7 cellular contexts compared by ENCODE assay signal in genomic region chr1:15526021-15526489, GRCh38. TPM values are rescaled to one million over a fixed set of nuclear protein-coding genes. Genes with fewer than 3 reads are reported as not detected.
DNase-seq lines count a peak whose midpoint lies in the region; ATAC-seq and TF ChIP-seq lines count a peak whose summit lies in the region.

No MANE protein-coding gene starts in this region.

- peak overlapping the region; percentile 99 for H3K27ac Mint-ChIP-seq in activated B cell treated with CpG ODN at 0.5 μM for 24 hours
- H3K27ac Mint-ChIP-seq in stimulated activated effector memory CD8-positive, alpha-beta T cell treated with anti-CD3 and anti-CD28 coated beads, Interleukin-12 subunit alpha, Interleukin-12 subunit beta, amount 100 ng/mL, for 72 hours: peak overlapping the region; percentile 99

- no peaks in the 10 kb centered on the region for H3K27me3 ChIP-seq in hepatocyte

- intact Hi-C loops in activated B cell treated with CpG ODN at 0.5 μM for 24 hours (cut with micrococcal nuclease): loop anchor here (1.0 to 10.0 kb wide), 8 partner anchors 45 to 1909 kb away; partner anchors contain the start of genes PLEKHM2, PRDM2, RCC2 and SDHB

- no peaks in the 10 kb centered on the region for H3K27me3 Mint-ChIP-seq in activated B cell treated with CpG ODN at 0.5 μM for 24 hours

- no peaks in the 10 kb centered on the region for H3K9me3 Mint-ChIP-seq in activated B cell treated with CpG ODN at 0.5 μM for 24 hours
- H3K9me3 Mint-ChIP-seq in stimulated activated effector memory CD8-positive, alpha-beta T cell treated with anti-CD3 and anti-CD28 coated beads, Interleukin-12 subunit alpha, Interleukin-12 subunit beta, amount 100 ng/mL, for 72 hours: no peaks in the 10 kb centered on the region

- 2% methylated on average over 9 of the region's 9 CpGs for WGBS in hepatocyte (ENCODE audit: low lambda C conversion rate, missing lambda C conversion rate)

- ATAC-seq in activated B cell treated with CpG ODN at 0.5 μM for 24 hours (ENCODE audit: low read depth): no peak
- no peak for ATAC-seq in stimulated activated effector memory CD8-positive, alpha-beta T cell treated with anti-CD3 and anti-CD28 coated beads, Interleukin-12 subunit alpha, Interleukin-12 subunit beta, amount 100 ng/mL, for 72 hours
- ATAC-seq in GM18858 (IDR thresholded peaks at IDR 0.05; ENCODE audit: unreplicated experiment): no peak

- H3K27ac ChIP-seq in hepatocyte: peak overlapping the region; percentile 90

- H3K36me3 Mint-ChIP-seq in activated B cell treated with CpG ODN at 0.5 μM for 24 hours (ENCODE audit: low read depth): peaks cover 20% of the 10 kb centered on the region
- peaks cover 18% of the 10 kb centered on the region for H3K36me3 Mint-ChIP-seq in stimulated activated effector memory CD8-positive, alpha-beta T cell treated with anti-CD3 and anti-CD28 coated beads, Interleukin-12 subunit alpha, Interleukin-12 subunit beta, amount 100 ng/mL, for 72 hours

- no peak for DNase-seq in HFF-Myc (ENCODE audit: extremely low read depth, low read depth)
- DNase-seq in activated B cell treated with CpG ODN at 0.5 μM for 24 hours: no peak
- DNase-seq in hepatocyte (ENCODE audit: low spot score): peak; percentile 57
- DNase-seq in stimulated activated effector memory CD8-positive, alpha-beta T cell treated with anti-CD3 and anti-CD28 coated beads, Interleukin-12 subunit alpha, Interleukin-12 subunit beta, amount 100 ng/mL, for 72 hours (ENCODE audit: low spot score in 2 of 2): no peak
- no peak for DNase-seq in GDM1 (lab: John Stamatoyannopoulos, UW)
- DNase-seq in GM13976 (ENCODE audit: low spot score): no peak

- H3K4me3 Mint-ChIP-seq in activated B cell treated with CpG ODN at 0.5 μM for 24 hours: peak overlapping the region; percentile 87
- H3K4me3 Mint-ChIP-seq in stimulated activated effector memory CD8-positive, alpha-beta T cell treated with anti-CD3 and anti-CD28 coated beads, Interleukin-12 subunit alpha, Interleukin-12 subunit beta, amount 100 ng/mL, for 72 hours: peak overlapping the region; percentile 77

- H3K9me3 ChIP-seq in hepatocyte (ENCODE audit: low read depth): no peaks in the 10 kb centered on the region

- in situ Hi-C loops in GM13976 (cut with MboI; ENCODE audit: low sequenced_read_pairs, unreplicated experiment): no loop called here

- peaks cover 11% of the 10 kb centered on the region for H3K4me1 ChIP-seq in hepatocyte (ENCODE audit: insufficient read depth)

- H3K4me2 ChIP-seq in hepatocyte: peak overlapping the region; percentile 73

- CTCF ChIA-PET in activated B cell treated with CpG ODN at 0.5 μM for 24 hours (lab: Charles Lee): no interaction called here

- H4K20me1 ChIP-seq in hepatocyte (ENCODE audit: insufficient read depth, poor library complexity, severe bottlenecking): no peaks in the 10 kb centered on the region

- H2AFZ ChIP-seq in hepatocyte: peak overlapping the region; percentile 21

- no peaks in the 10 kb centered on the region for H3K36me3 ChIP-seq in hepatocyte (replicated peaks; ENCODE audit: insufficient read depth, low read depth)

- peaks cover 50% of the 10 kb centered on the region for H3K79me2 ChIP-seq in hepatocyte

- peaks cover 51% of the 10 kb centered on the region for H3K4me1 Mint-ChIP-seq in activated B cell treated with CpG ODN at 0.5 μM for 24 hours
- peaks cover 46% of the 10 kb centered on the region for H3K4me1 Mint-ChIP-seq in stimulated activated effector memory CD8-positive, alpha-beta T cell treated with anti-CD3 and anti-CD28 coated beads, Interleukin-12 subunit alpha, Interleukin-12 subunit beta, amount 100 ng/mL, for 72 hours

- H3K4me3 ChIP-seq in HFF-Myc (replicated peaks; ENCODE audit: low read depth, low read length) (peak overlapping the region; percentile 76), hepatocyte (peak overlapping the region; percentile 1)

- no peak for TF ChIP-seq CTCF in HFF-Myc (IDR thresholded peaks at IDR 0.05; ENCODE audit: low read depth, low read length, missing control alignments)
- TF ChIP-seq CTCF in activated B cell treated with CpG ODN at 0.5 μM for 24 hours (IDR thresholded peaks at IDR 0.05): no peak
- no peak for TF ChIP-seq CTCF in hepatocyte (IDR thresholded peaks at IDR 0.05; ENCODE audit: poor library complexity)
- TF ChIP-seq CTCF in GM13976 (IDR thresholded peaks at IDR 0.05; ENCODE audit: borderline replicate concordance, control extremely low read depth, extremely low read depth, insufficient read depth, missing control alignments): no peak

- no peaks in the 10 kb centered on the region for H3K9me2 ChIP-seq in hepatocyte (replicated peaks; ENCODE audit: insufficient read depth)

- POLR2A ChIA-PET in activated B cell treated with CpG ODN at 0.5 μM for 24 hours (lab: Charles Lee): interaction anchor here (1.4 to 2.1 kb wide), 4 partner anchors 46 to 171 kb away, joined by 5 to 14 read pairs (median 11); partner anchors contain the start of gene DDI2

RNA-seq across cellular contexts. Expression of gene DNAJC16, which starts 0.6 kb away (rescaled TPM):
- 35.5 and 35.9 TPM in 2 replicates for total RNA-seq in activated B cell treated with CpG ODN at 0.5 μM for 24 hours
- 21.1 and 29.7 TPM in 2 replicates for total RNA-seq in hepatocyte
- polyA plus RNA-seq in hepatocyte: 9.5 and 9.6 TPM in 2 replicates

RNA-seq across cellular contexts. Expression of gene CASP9, which starts 2.0 kb away (rescaled TPM):
- total RNA-seq in activated B cell treated with CpG ODN at 0.5 μM for 24 hours (13.4 and 15.7 TPM in 2 replicates), hepatocyte (17.1 and 21.2 TPM in 2 replicates)
- 13.5 and 14.2 TPM in 2 replicates for polyA plus RNA-seq in hepatocyte

RNA-seq across cellular contexts. Expression of gene CELA2B, which starts 50.2 kb away (rescaled TPM):
- total RNA-seq in activated B cell treated with CpG ODN at 0.5 μM for 24 hours (not detected in 2 replicates), hepatocyte (0.73 TPM in 1 of 2 replicates, not detected in the other)
- 1.4 TPM in 1 of 2 replicates, not detected in the other for polyA plus RNA-seq in hepatocyte

RNA-seq across cellular contexts. Expression of gene AGMAT, which starts 58.8 kb away (rescaled TPM):
- total RNA-seq in activated B cell treated with CpG ODN at 0.5 μM for 24 hours (8.1 TPM in 2 replicates), hepatocyte (42.9 and 49.9 TPM in 2 replicates)
- 19.1 and 28.7 TPM in 2 replicates for polyA plus RNA-seq in hepatocyte
